In genomic region chr3:119659584-119660291, GRCh38 we compare ENCODE assay signal across 14 cellular contexts. TPM values are rescaled to one million over a fixed set of nuclear protein-coding genes. Genes with fewer than 3 reads are reported as not detected.
DNase-seq lines count a peak whose midpoint lies in the region; ATAC-seq and TF ChIP-seq lines count a peak whose summit lies in the region.
"Had no signal": no experiment of that assay in that cellular context is flagged by ENCODE, and none has a peak within 500 bp of the region (broad histone marks: within the 10 kb centered on the region; RNA-seq: fewer than 3 reads in every experiment).

No MANE protein-coding gene starts in this region.

- no peaks in the 10 kb centered on the region for H3K27me3 ChIP-seq in stomach

- H3K27ac ChIP-seq in caudate nucleus (ENCODE audit: low read depth, low read length): peak overlapping the region; percentile 33
- H3K27ac ChIP-seq in mesodermal cell (ENCODE audit: low read depth, low read length, severe bottlenecking): peak overlapping the region; percentile 3
- H3K27ac ChIP-seq in stomach: peak overlapping the region in 4 of 5 donors; percentile 43 to 76 (median 59)

- no peak for TF ChIP-seq EP300 in stomach (IDR thresholded peaks at IDR 0.05)

- 67 to 85% methylated on average over 7 to 8 of the region's 9 CpGs for WGBS in mesodermal cell (ENCODE audit: insufficient coverage in 2 of 2), 2 experiments
- 78 to 93% (median 86%) methylated on average over 9 of the region's 9 CpGs for WGBS in stomach, 5 donors

- no peak for ATAC-seq in sciatic nerve
- ATAC-seq: activated naive CD4-positive, alpha-beta T cell treated with anti-CD3 and anti-CD28 coated beads, Interleukin-2, amount 50 U/mL, for 72 hours; GM12878 had no signal

- no peaks in the 10 kb centered on the region for H3K36me3 ChIP-seq in mesodermal cell (ENCODE audit: control insufficient read depth, insufficient read depth, low read length)
- H3K36me3 ChIP-seq in stomach: peaks cover 0 to 5% (median 2%) of the 10 kb centered on the region in 4 donors

- DNase-seq in KBM-7 (peak; percentile 81), caudate nucleus (lab: John Stamatoyannopoulos, UW) (no peak), stomach (no peak), NCI-H1092 (lab: John Stamatoyannopoulos, UW) (no peak), sciatic nerve (ENCODE audit: low spot score) (no peak), NCI-H2227 (lab: John Stamatoyannopoulos, UW; ENCODE audit: unreplicated experiment) (no peak), NCI-H345 treated with DMSO at 0.1 percent for 48 hours (lab: John Stamatoyannopoulos, UW; ENCODE audit: unreplicated experiment) (no peak)
- DNase-seq: activated CD4-positive, alpha-beta T cell treated with anti-CD3 and anti-CD28 coated beads, Interleukin-2, amount 10 ng/mL, durations not matched to agents 7 days and 5 days; activated T-cell treated with anti-CD3 and anti-CD28 coated beads, Interleukin-2, amount 50 U/mL, for 1 hour; Calu3; effector memory CD4-positive, alpha-beta T cell had no signal

- H3K9me3 ChIP-seq in mesodermal cell (ENCODE audit: control insufficient read depth, low read length): no peaks in the 10 kb centered on the region
- no peaks in the 10 kb centered on the region for H3K9me3 ChIP-seq in stomach

- TF ChIP-seq CTCF in stomach (IDR thresholded peaks at IDR 0.05): no peak

- TF ChIP-seq POLR2A in stomach (IDR thresholded peaks at IDR 0.05): no peak

- H3K4me1 ChIP-seq in mesodermal cell (ENCODE audit: control insufficient read depth, insufficient read depth, low read length, poor library complexity, severe bottlenecking): no peaks in the 10 kb centered on the region
- peaks cover 0 to 31% (median 17%) of the 10 kb centered on the region in 4 donors for H3K4me1 ChIP-seq in stomach

- intact Hi-C loops in stomach (cut with DNase I; ENCODE audit: low total_unique reads): no loop called here
- intact Hi-C loops in sciatic nerve (cut with DNase I): no loop called here

- H3K4me3 ChIP-seq in mesodermal cell (ENCODE audit: extremely low read depth, insufficient read depth, low read length, poor library complexity, severe bottlenecking): no peak overlapping the region
- peak overlapping the region in 3 of 4 donors; percentile 25 to 37 (median 34) for H3K4me3 ChIP-seq in stomach
- H3K4me3 ChIP-seq: GM12878 had no signal

- in situ Hi-C loops in KBM-7 (cut with MboI; ENCODE audit: low pct_unique_long_range_greater_than_20kb, low sequenced_read_pairs): no loop called here

RNA-seq across cellular contexts. Expression of gene POPDC2, which starts 0.7 kb away (rescaled TPM):
- polyA plus RNA-seq in mesodermal cell (2013, experiment 1 of 2): 1.5 TPM
- 1.1 TPM for polyA plus RNA-seq in mesodermal cell (2013, experiment 2 of 2)
- 10 to 100 TPM in 1 of 5 donors, 1 to 10 TPM in 4; 8.5 to 10.7 (median 9.3) TPM for total RNA-seq in stomach
- 1 to 10 TPM; 1.4 to 5.6 (median 2.7) TPM for polyA plus RNA-seq in stomach
- total RNA-seq in sciatic nerve: 4.9 TPM

RNA-seq across cellular contexts. Expression of gene COX17, which starts 17.5 kb away (rescaled TPM):
- polyA plus RNA-seq in mesodermal cell (2013, experiment 1 of 2): 56.3 TPM
- 65.1 TPM for polyA plus RNA-seq in mesodermal cell (2013, experiment 2 of 2)
- total RNA-seq in stomach (10 to 100 TPM; 28.6 to 65.9 (median 32.5) TPM), sciatic nerve (38.8 TPM)
- polyA plus RNA-seq in stomach: 100 to 1,000 TPM; 164 to 184 (median 179) TPM

RNA-seq across cellular contexts. Expression of gene CFAP91, which starts 43.1 kb away (rescaled TPM):
- 2.8 TPM for polyA plus RNA-seq in mesodermal cell (2013, experiment 1 of 2)
- 1.5 TPM for polyA plus RNA-seq in mesodermal cell (2013, experiment 2 of 2)
- total RNA-seq in stomach: 10 to 100 TPM in 1 of 5 donors, 1 to 10 TPM in 4; 3.6 to 46.1 (median 3.8) TPM
- 1 to 10 TPM; 1.5 to 1.8 (median 1.5) TPM for polyA plus RNA-seq in stomach
- 17.3 TPM for total RNA-seq in sciatic nerve
- total RNA-seq: activated CD4-positive, alpha-beta T cell treated with anti-CD3 and anti-CD28 coated beads, Interleukin-2, amount 10 ng/mL, durations not matched to agents 7 days and 5 days had no signal

Comparison
In these comparisons a context has a peak if more than half of its experiments do, and no peak if none do; other contexts are left out.
1. H3K27ac ChIP-seq: peak in every context shown above with its lines; median percentile 59 in stomach; 33 in caudate nucleus; 3 in mesodermal cell.